In genomic region chr12:108151505-108152178, GRCh38 we compare ENCODE assay signal across 21 cellular contexts. TPM values are rescaled to one million over a fixed set of nuclear protein-coding genes. Genes with fewer than 3 reads are reported as not detected.
"Had no signal": no experiment of that assay in that cellular context is flagged by ENCODE, and none has a peak within 500 bp of the region (broad histone marks: within the 10 kb centered on the region; RNA-seq: fewer than 3 reads in every experiment).

No MANE protein-coding gene starts in this region.

- H3K27me3 ChIP-seq: thyroid gland, upper lobe of left lung, uterus had no signal

- H3K27ac ChIP-seq: heart left ventricle, suprapubic skin, thyroid gland, upper lobe of left lung, uterus had no signal

- H3K4me1 Mint-ChIP-seq: naive B cell; stimulated activated effector memory CD8-positive, alpha-beta T cell treated with anti-CD3 and anti-CD28 coated beads, Interleukin-12 subunit alpha, Interleukin-12 subunit beta, amount 100 ng/mL, for 72 hours had no signal

- H3K36me3 ChIP-seq: heart left ventricle, suprapubic skin, thyroid gland, upper lobe of left lung, uterus had no signal

- DNase-seq: cortex of kidney; dorsolateral prefrontal cortex; effector CD8-positive, alpha-beta T cell; foreskin melanocyte; heart left ventricle; hippocampal formation; kidney glomerular epithelial cell; mesendoderm; naive B cell; posterior cingulate gyrus; right cardiac atrium; stimulated activated CD4-positive, alpha-beta T cell treated with anti-CD3 and anti-CD28 coated beads, Interleukin-4, amount 100 ng/mL, for 1 hour; stimulated activated CD8-positive, alpha-beta memory T cell treated with anti-CD3 and anti-CD28 coated beads, Interleukin-4, amount 100 ng/mL, for 48 hours; stimulated activated naive CD8-positive, alpha-beta T cell treated with anti-CD3 and anti-CD28 coated beads, Interleukin-15, Interleukin-2, amounts not matched to agents 100 U/mL and 50 U/mL, for 24 hours; uterus had no signal

- H3K36me3 Mint-ChIP-seq: naive B cell; stimulated activated effector memory CD8-positive, alpha-beta T cell treated with anti-CD3 and anti-CD28 coated beads, Interleukin-12 subunit alpha, Interleukin-12 subunit beta, amount 100 ng/mL, for 72 hours had no signal

- H3K4me1 ChIP-seq: upper lobe of left lung, uterus had no signal

- H3K27ac Mint-ChIP-seq: naive B cell; nephron; stimulated activated effector memory CD8-positive, alpha-beta T cell treated with anti-CD3 and anti-CD28 coated beads, Interleukin-12 subunit alpha, Interleukin-12 subunit beta, amount 100 ng/mL, for 72 hours had no signal

- H3K9me3 ChIP-seq: heart left ventricle, suprapubic skin, thyroid gland, upper lobe of left lung, uterus had no signal

- H3K4me3 ChIP-seq: dorsolateral prefrontal cortex, heart left ventricle, smooth muscle cell, suprapubic skin, thyroid gland, upper lobe of left lung, uterus had no signal

- H3K9me3 Mint-ChIP-seq: nephron; stimulated activated effector memory CD8-positive, alpha-beta T cell treated with anti-CD3 and anti-CD28 coated beads, Interleukin-12 subunit alpha, Interleukin-12 subunit beta, amount 100 ng/mL, for 72 hours had no signal

- H3K4me3 Mint-ChIP-seq: nephron; stimulated activated effector memory CD8-positive, alpha-beta T cell treated with anti-CD3 and anti-CD28 coated beads, Interleukin-12 subunit alpha, Interleukin-12 subunit beta, amount 100 ng/mL, for 72 hours had no signal

RNA-seq across cellular contexts. Expression of gene WSCD2, which starts 22.6 kb away (rescaled TPM):
- polyA plus RNA-seq: heart left ventricle had no signal
